In the genomic region with DNA sequence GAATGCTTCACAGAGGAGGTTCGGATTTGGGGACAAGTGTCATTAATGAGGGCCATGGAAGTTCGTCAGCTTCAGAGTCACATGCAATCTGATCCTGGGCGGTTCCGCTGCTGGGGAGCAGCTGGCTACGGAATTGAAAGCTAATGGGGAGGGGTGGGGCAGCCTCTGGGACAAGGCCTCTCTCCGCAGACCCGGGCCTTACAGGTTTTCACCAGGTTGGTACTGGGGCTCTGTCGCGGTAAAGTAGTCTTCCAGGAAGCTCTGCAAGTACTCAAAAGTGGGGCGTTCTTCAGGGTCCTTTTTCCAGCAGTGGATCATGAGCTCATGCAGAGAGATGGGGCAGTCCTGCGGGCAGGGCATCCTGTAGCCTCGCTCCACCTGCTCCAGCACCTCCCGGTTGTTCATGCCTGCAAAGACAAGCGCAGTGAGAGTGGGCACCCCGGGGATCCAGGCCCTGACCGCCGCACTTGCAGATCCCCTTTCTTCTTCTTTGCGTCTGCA, we compare ENCODE assay signal across 11 cellular contexts. TPM values are rescaled to one million over a fixed set of nuclear protein-coding genes. Genes with fewer than 3 reads are reported as not detected.
DNase-seq lines count a peak whose midpoint lies in the region; ATAC-seq, FAIRE-seq and TF ChIP-seq lines count a peak whose summit lies in the region.
"Had no signal": no experiment of that assay in that cellular context is flagged by ENCODE, and none has a peak within 500 bp of the region (broad histone marks: within the 10 kb centered on the region; RNA-seq: fewer than 3 reads in every experiment).

No MANE protein-coding gene starts in this region.

- peaks cover 2% of the 10 kb centered on the region for H3K4me1 Mint-ChIP-seq in activated naive CD8-positive, alpha-beta T cell treated with anti-CD3 and anti-CD28 coated beads, Interleukin-2, amount 50 U/mL, for 24 hours

- H3K36me3 ChIP-seq in breast epithelium: no peaks in the 10 kb centered on the region
- no peaks in the 10 kb centered on the region for H3K36me3 ChIP-seq in HepG2 (replicated peaks in 1 of 2; ENCODE audit: control insufficient read depth in 1 of 2, insufficient read depth in 2 of 2, low read length in 2 of 2)
- H3K36me3 ChIP-seq in upper lobe of right lung: peaks cover 8% of the 10 kb centered on the region

- H3K4me3 ChIP-seq in breast epithelium (no peak overlapping the region), HepG2 (replicated peaks in 1 of 3; ENCODE audit: insufficient read depth in 1 of 3, low read depth in 2 of 3, low read length in 3 of 3) (no peak overlapping the region), upper lobe of right lung (no peak overlapping the region)
- H3K4me3 ChIP-seq: SK-N-MC had no signal

- ATAC-seq in activated naive CD8-positive, alpha-beta T cell treated with anti-CD3 and anti-CD28 coated beads, Interleukin-2, amount 50 U/mL, for 24 hours: no peak
- no peak for ATAC-seq in HepG2
- ATAC-seq in upper lobe of right lung: peak; percentile 58
- ATAC-seq: stimulated activated naive B cell treated with anti-CD40 and anti-IgM and Interleukin-4, amounts not matched to agents 10 μg/mL and 1 μg/mL and 100 μg/mL, for 72 hours had no signal

- TF ChIP-seq RAD21 in HepG2 (CRISPR knock-in tag; IDR thresholded peaks at IDR 0.05): no peak

- no peak overlapping the region for H3K9ac ChIP-seq in HepG2 (ENCODE audit: insufficient read depth, low read depth, low read length)

- peak overlapping the region; percentile 11 for H3K27ac Mint-ChIP-seq in activated naive CD8-positive, alpha-beta T cell treated with anti-CD3 and anti-CD28 coated beads, Interleukin-2, amount 50 U/mL, for 24 hours
- H3K27ac Mint-ChIP-seq: dendritic cell treated with granulocyte-macrophage colony-stimulating factor and Interleukin-4, amounts not matched to agents 40 ng/mL and 50 ng/mL, for 4 days; stimulated activated naive B cell treated with anti-CD40 and anti-IgM and Interleukin-4, amounts not matched to agents 10 μg/mL and 1 μg/mL and 100 μg/mL, for 72 hours had no signal

- WGBS in HepG2 (ENCODE audit: low lambda C conversion rate): 91% methylated on average over 18 of the region's 18 CpGs

- H4K20me1 ChIP-seq in HepG2 (ENCODE audit: insufficient read depth, low read length): no peaks in the 10 kb centered on the region

- H3K27ac ChIP-seq in breast epithelium (peak overlapping the region in 1 of 2 donors; percentile 89), HepG2 (ENCODE audit: extremely low read length, insufficient read depth, low read length) (no peak overlapping the region), upper lobe of right lung (no peak overlapping the region)
- H3K27ac ChIP-seq: SK-N-MC had no signal

- no peak for TF ChIP-seq EP300 in HepG2 (IDR thresholded peaks at IDR 0.05; ENCODE audit: low read depth in 2 of 2, low read length in 2 of 2)
- no peak for TF ChIP-seq EP300 in HepG2 (CRISPR knock-in tag; IDR thresholded peaks at IDR 0.05; ENCODE audit: borderline replicate concordance)

- H3K9me3 ChIP-seq in breast epithelium (no peaks in the 10 kb centered on the region), HepG2 (ENCODE audit: low read length) (no peaks in the 10 kb centered on the region), upper lobe of right lung (no peaks in the 10 kb centered on the region)

- H3K27me3 ChIP-seq in breast epithelium: no peaks in the 10 kb centered on the region
- H3K27me3 ChIP-seq in HepG2 (ENCODE audit: control insufficient read depth in 1 of 2, insufficient read depth in 2 of 2, low read length in 2 of 2): no peaks in the 10 kb centered on the region
- no peaks in the 10 kb centered on the region for H3K27me3 ChIP-seq in upper lobe of right lung

- intact Hi-C loops in breast epithelium (cut with DNase I; ENCODE audit: low total_unique reads): no loop called here
- intact Hi-C loops in HepG2 (cut with micrococcal nuclease; ENCODE audit: unreplicated experiment): no loop called here
- intact Hi-C loops in upper lobe of right lung (cut with DNase I): no loop called here

- in situ Hi-C loops in T47D (cut with HindIII; ENCODE audit: low pct_unique_long_range_greater_than_20kb, low sequenced_read_pairs): no loop called here
- in situ Hi-C loops in HepG2 (cut with HindIII; ENCODE audit: extremely low pct_ligation_motif_present, low pct_unique_long_range_greater_than_20kb): no loop called here

- no peak overlapping the region for H3K4me3 Mint-ChIP-seq in activated naive CD8-positive, alpha-beta T cell treated with anti-CD3 and anti-CD28 coated beads, Interleukin-2, amount 50 U/mL, for 24 hours
- H3K4me3 Mint-ChIP-seq: dendritic cell treated with granulocyte-macrophage colony-stimulating factor and Interleukin-4, amounts not matched to agents 40 ng/mL and 50 ng/mL, for 4 days; stimulated activated naive B cell treated with anti-CD40 and anti-IgM and Interleukin-4, amounts not matched to agents 10 μg/mL and 1 μg/mL and 100 μg/mL, for 72 hours had no signal

- no peaks in the 10 kb centered on the region for H3K9me3 Mint-ChIP-seq in activated naive CD8-positive, alpha-beta T cell treated with anti-CD3 and anti-CD28 coated beads, Interleukin-2, amount 50 U/mL, for 24 hours
- H3K9me3 Mint-ChIP-seq: dendritic cell treated with granulocyte-macrophage colony-stimulating factor and Interleukin-4, amounts not matched to agents 40 ng/mL and 50 ng/mL, for 4 days; stimulated activated naive B cell treated with anti-CD40 and anti-IgM and Interleukin-4, amounts not matched to agents 10 μg/mL and 1 μg/mL and 100 μg/mL, for 72 hours had no signal

- peaks cover 47% of the 10 kb centered on the region for H3K36me3 Mint-ChIP-seq in activated naive CD8-positive, alpha-beta T cell treated with anti-CD3 and anti-CD28 coated beads, Interleukin-2, amount 50 U/mL, for 24 hours (ENCODE audit: low read depth)

- no peak for FAIRE-seq in HepG2 (lab: Jason Lieb, UNC)

- no peak overlapping the region for H2AFZ ChIP-seq in HepG2 (ENCODE audit: low read length)

- no TSS peak for BruUV-seq in HepG2 (replicated peaks; lab: Mats Ljungman, UMichigan)

- peaks cover 0 to 5% of the 10 kb centered on the region in 2 donors for H3K4me1 ChIP-seq in breast epithelium
- peaks cover 23% of the 10 kb centered on the region for H3K4me1 ChIP-seq in HepG2 (ENCODE audit: insufficient read depth, low read length)
- H3K4me1 ChIP-seq in upper lobe of right lung: peaks cover 30% of the 10 kb centered on the region

- H3K4me2 ChIP-seq in HepG2 (ENCODE audit: low read depth, low read length): no peak overlapping the region

- TF ChIP-seq CTCF in breast epithelium (IDR thresholded peaks at IDR 0.05) (no peak), HepG2 (CRISPR knock-in tag; IDR thresholded peaks at IDR 0.05) (no peak), upper lobe of right lung (IDR thresholded peaks at IDR 0.05) (no peak)

- CTCF ChIA-PET in HepG2 (lab: Yijun Ruan, JAX; ENCODE audit: low intra/inter-chr PET ratio, low total read pairs): no interaction called here

- TF ChIP-seq POLR2A in breast epithelium (IDR thresholded peaks at IDR 0.05): no peak
- no peak for TF ChIP-seq POLR2A in HepG2 (IDR thresholded peaks at IDR 0.05; ENCODE audit: insufficient read depth in 1 of 2, low read depth in 2 of 2, low read length in 2 of 2)

- POLR2A ChIA-PET in HepG2 (lab: Yijun Ruan, JAX): no interaction called here

- no peaks in the 10 kb centered on the region for H3K27me3 Mint-ChIP-seq in activated naive CD8-positive, alpha-beta T cell treated with anti-CD3 and anti-CD28 coated beads, Interleukin-2, amount 50 U/mL, for 24 hours
- H3K27me3 Mint-ChIP-seq: stimulated activated naive B cell treated with anti-CD40 and anti-IgM and Interleukin-4, amounts not matched to agents 10 μg/mL and 1 μg/mL and 100 μg/mL, for 72 hours had no signal

- peak; percentile 6 to 30 for DNase-seq in T47D (ENCODE audit: low read depth in 1 of 2, low spot score in 1 of 2)
- no peak for DNase-seq in breast epithelium (ENCODE audit: low spot score in 2 of 2)
- DNase-seq in activated naive CD8-positive, alpha-beta T cell treated with anti-CD3 and anti-CD28 coated beads, Interleukin-2, amount 50 U/mL, for 24 hours: no peak
- no peak for DNase-seq in HepG2 (ENCODE audit: low spot score)
- DNase-seq in upper lobe of right lung: no peak
- no peak for DNase-seq in OCI-M2 (lab: John Stamatoyannopoulos, UW; ENCODE audit: unreplicated experiment)
- DNase-seq in globus pallidus (ENCODE audit: low spot score): no peak
- no peak for DNase-seq in occipital lobe (lab: John Stamatoyannopoulos, UW)
- DNase-seq: stimulated activated naive B cell treated with anti-CD40 and anti-IgM and Interleukin-4, amounts not matched to agents 10 μg/mL and 1 μg/mL and 100 μg/mL, for 72 hours had no signal

- no peaks in the 10 kb centered on the region for H3K79me2 ChIP-seq in HepG2 (ENCODE audit: insufficient read depth, low read length)

TF ChIP-seq in HepG2, 621 proteins besides CTCF, POLR2A, EP300 and RAD21:
- TF ChIP-seq ZBTB38 (CRISPR knock-in tag; IDR thresholded peaks at IDR 0.05) (peak; percentile 23; the same call in 1 of the 2 replicates), ZNF572 (CRISPR knock-in tag; IDR thresholded peaks at IDR 0.05) (no peak)

RNA-seq across cellular contexts. Expression of gene TRAF3IP2, which starts 55.9 kb away (rescaled TPM):
- 10 to 100 TPM; 28.2 to 42.9 (median 41.6) TPM for total RNA-seq in breast epithelium
- total RNA-seq in HepG2 (2016; rRNA removed; fragmentation: Illumina TruSeq; extraction: Trizol): 7.2 and 8.1 TPM in 2 replicates
- 3.0 and 3.4 TPM in 2 replicates for total RNA-seq in HepG2 (2016; cell fraction: cytosol; rRNA removed; fragmentation: Illumina TruSeq; extraction: Trizol; ENCODE audit: low read depth)
- 6.7 and 7.7 TPM in 2 replicates for total RNA-seq in HepG2 (2016; cell fraction: insoluble cytoplasmic fraction; rRNA removed; fragmentation: Illumina TruSeq; extraction: Trizol)
- total RNA-seq in HepG2 (2016; cell fraction: membrane; rRNA removed; fragmentation: Illumina TruSeq; extraction: Trizol): 8.2 and 8.7 TPM in 2 replicates
- 4.9 and 7.7 TPM in 2 replicates for total RNA-seq in HepG2 (2016; cell fraction: nucleus; rRNA removed; fragmentation: Illumina TruSeq; extraction: Trizol)
- polyA plus RNA-seq in HepG2 (2011; rRNA removed): 6.7 and 9.0 TPM in 2 replicates
- polyA plus RNA-seq in HepG2 (2011; cell fraction: cytosol; rRNA removed): 6.2 and 8.5 TPM in 2 replicates
- 3.9 and 4.2 TPM in 2 replicates for polyA plus RNA-seq in HepG2 (2011; cell fraction: nucleus; rRNA removed)
- 7.5 and 14.6 TPM in 2 replicates for polyA plus RNA-seq in HepG2 (2012)
- polyA plus RNA-seq in HepG2 (2016; cell fraction: cytosol; fragmentation: Illumina TruSeq; extraction: Trizol; ENCODE audit: low read depth): 2.9 and 3.1 TPM in 2 replicates
- polyA plus RNA-seq in HepG2 (2016; cell fraction: insoluble cytoplasmic fraction; fragmentation: Illumina TruSeq; extraction: Trizol; ENCODE audit: low read depth): 7.0 and 10.0 TPM in 2 replicates
- 5.9 and 7.5 TPM in 2 replicates for polyA plus RNA-seq in HepG2 (2016; cell fraction: membrane; fragmentation: Illumina TruSeq; extraction: Trizol; ENCODE audit: low read depth)
- 4.2 and 6.1 TPM in 2 replicates for polyA plus RNA-seq in HepG2 (2016; cell fraction: nucleus; fragmentation: Illumina TruSeq; extraction: Trizol; ENCODE audit: insufficient read depth, low read depth)
- 22.7 and 33.3 TPM in 2 replicates for polyA minus RNA-seq in HepG2 (2011; rRNA and poly(A)+ RNA removed; ENCODE audit: low replicate concordance)
- polyA minus RNA-seq in HepG2 (2011; cell fraction: cytosol; rRNA and poly(A)+ RNA removed): 5.7 and 6.9 TPM in 2 replicates
- polyA minus RNA-seq in HepG2 (2011; cell fraction: nucleus; rRNA and poly(A)+ RNA removed): 5.8 TPM in 2 replicates
- 32.1 TPM for total RNA-seq in upper lobe of right lung
- 3.4 TPM for total RNA-seq in occipital lobe

Comparison
In these comparisons a context has a peak if more than half of its experiments do, and no peak if none do; other contexts are left out.
1. DNase-seq: peak in T47D (2 of 2); none in breast epithelium (0 of 2), activated naive CD8-positive, alpha-beta T cell treated with anti-CD3 and anti-CD28 coated beads, Interleukin-2, amount 50 U/mL, for 24 hours (single experiment), HepG2 (single experiment), upper lobe of right lung (single experiment), OCI-M2 (single experiment), globus pallidus (single experiment) and occipital lobe (single experiment).